In the genomic region with DNA sequence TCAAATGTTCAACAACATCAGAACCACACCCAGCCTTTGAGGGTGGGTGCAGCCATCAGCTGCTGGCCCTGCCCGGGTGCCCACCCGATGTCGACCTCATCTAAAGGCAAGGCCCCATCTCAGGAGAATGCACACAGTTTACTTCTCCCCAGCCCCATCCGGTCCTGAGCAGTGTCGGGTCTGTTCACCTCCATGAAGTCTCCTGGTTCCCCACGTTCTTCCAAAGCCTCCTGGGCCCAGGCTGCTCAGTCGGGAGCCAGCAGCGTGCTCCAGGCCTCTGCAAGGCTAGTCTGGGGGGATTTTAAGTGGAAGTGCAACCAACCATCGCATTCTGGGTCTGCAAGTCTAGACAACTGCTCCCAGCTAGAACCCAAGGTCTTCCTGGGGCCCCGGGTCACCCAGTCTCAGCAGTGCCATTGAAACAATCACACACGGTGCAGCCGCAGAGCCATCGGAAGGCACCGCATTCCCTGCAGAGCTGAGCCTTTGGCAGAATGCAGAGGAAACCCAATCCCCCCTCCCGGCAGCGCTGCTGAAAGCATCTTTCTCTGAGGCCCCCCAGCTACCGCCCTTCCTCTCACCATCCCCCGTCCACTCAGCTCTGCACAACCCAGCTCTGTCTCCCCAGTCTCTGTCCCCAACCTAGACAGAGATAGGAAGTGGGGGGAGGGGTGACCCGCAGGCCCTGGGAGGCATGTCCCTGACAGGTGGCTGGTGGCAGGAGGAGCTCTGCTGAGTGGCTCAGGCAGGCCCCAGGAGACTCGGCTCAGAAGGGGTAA, we compare ENCODE assay signal across 9 cellular contexts. TPM values are rescaled to one million over a fixed set of nuclear protein-coding genes. Genes with fewer than 3 reads are reported as not detected.
DNase-seq lines count a peak whose midpoint lies in the region; ATAC-seq and TF ChIP-seq lines count a peak whose summit lies in the region.
"Had no signal": no experiment of that assay in that cellular context is flagged by ENCODE, and none has a peak within 500 bp of the region (broad histone marks: within the 10 kb centered on the region; RNA-seq: fewer than 3 reads in every experiment).

No MANE protein-coding gene starts in this region.

- H4K20me1 ChIP-seq in OCI-LY3 (ENCODE audit: insufficient read depth, low read length), result no peaks in the 10 kb centered on the region

- ATAC-seq in HG02759 (IDR thresholded peaks at IDR 0.05; ENCODE audit: unreplicated experiment), result peak; percentile 72
- no peak for ATAC-seq in GM18867 (IDR thresholded peaks at IDR 0.05; ENCODE audit: unreplicated experiment)

- H2AFZ ChIP-seq in OCI-LY3 (ENCODE audit: low read depth, low read length), result no peak overlapping the region

- peaks cover 30% of the 10 kb centered on the region for H3K4me1 ChIP-seq in OCI-LY3 (ENCODE audit: low read length)

- intact Hi-C loops in activated CD4-positive, alpha-beta memory T cell treated with anti-CD3 and anti-CD28 coated beads for 36 hours (cut with micrococcal nuclease), result no loop called here

- H3K27me3 Mint-ChIP-seq in activated CD4-positive, alpha-beta memory T cell treated with anti-CD3 and anti-CD28 coated beads for 36 hours, result no peaks in the 10 kb centered on the region
- H3K27me3 Mint-ChIP-seq in activated CD4-positive, alpha-beta memory T cell treated with anti-CD3 and anti-CD28 coated beads, Interleukin-2, amount 10 ng/mL, durations not matched to agents 7 days and 5 days, result peaks cover 5% of the 10 kb centered on the region
- H3K27me3 Mint-ChIP-seq in osteocyte (ENCODE audit: unreplicated experiment), result peaks cover 3% of the 10 kb centered on the region

- no peaks in the 10 kb centered on the region for H3K36me3 ChIP-seq in OCI-LY3 (replicated peaks; ENCODE audit: low read depth, low read length)

- peak; percentile 26 for DNase-seq in activated CD4-positive, alpha-beta memory T cell treated with anti-CD3 and anti-CD28 coated beads for 36 hours
- DNase-seq in activated CD4-positive, alpha-beta memory T cell treated with anti-CD3 and anti-CD28 coated beads, Interleukin-2, amount 10 ng/mL, durations not matched to agents 7 days and 5 days, result no peak
- DNase-seq in osteocyte (ENCODE audit: extremely low spot score, unreplicated experiment) (peak; percentile 75), AML-193 (lab: John Stamatoyannopoulos, UW) (no peak), NCI-H226 (no peak)

- peaks cover 7% of the 10 kb centered on the region for H3K9me3 Mint-ChIP-seq in activated CD4-positive, alpha-beta memory T cell treated with anti-CD3 and anti-CD28 coated beads for 36 hours
- peaks cover 4% of the 10 kb centered on the region for H3K9me3 Mint-ChIP-seq in activated CD4-positive, alpha-beta memory T cell treated with anti-CD3 and anti-CD28 coated beads, Interleukin-2, amount 10 ng/mL, durations not matched to agents 7 days and 5 days
- H3K9me3 Mint-ChIP-seq in osteocyte (ENCODE audit: unreplicated experiment), result peaks cover 16% of the 10 kb centered on the region

- no peak overlapping the region for H3K4me3 ChIP-seq in OCI-LY3 (ENCODE audit: low read length)

- no peaks in the 10 kb centered on the region for H3K27me3 ChIP-seq in OCI-LY3 (ENCODE audit: low read depth, low read length)

- POLR2A ChIA-PET in activated CD4-positive, alpha-beta memory T cell treated with anti-CD3 and anti-CD28 coated beads for 36 hours (lab: Charles Lee), result no interaction called here
- POLR2A ChIA-PET in activated CD4-positive, alpha-beta memory T cell treated with anti-CD3 and anti-CD28 coated beads, Interleukin-2, amount 10 ng/mL, durations not matched to agents 7 days and 5 days (lab: Charles Lee), result no interaction called here

- H3K27ac ChIP-seq in OCI-LY3 (ENCODE audit: low read length), result no peak overlapping the region

- H3K27ac Mint-ChIP-seq in activated CD4-positive, alpha-beta memory T cell treated with anti-CD3 and anti-CD28 coated beads for 36 hours, result no peak overlapping the region
- no peak overlapping the region for H3K27ac Mint-ChIP-seq in activated CD4-positive, alpha-beta memory T cell treated with anti-CD3 and anti-CD28 coated beads, Interleukin-2, amount 10 ng/mL, durations not matched to agents 7 days and 5 days
- no peak overlapping the region for H3K27ac Mint-ChIP-seq in osteocyte (ENCODE audit: unreplicated experiment)
- H3K27ac Mint-ChIP-seq: T-helper 1 cell treated with Interleukin-12 subunit alpha and Interleukin-12 subunit beta and Interleukin-4 antibody, amounts not matched to agents 30 μg/mL and 1 μg/mL, for 36 hours had no signal

- H3K9ac ChIP-seq in OCI-LY3 (ENCODE audit: low read length), result no peak overlapping the region

- H3K4me1 Mint-ChIP-seq in activated CD4-positive, alpha-beta memory T cell treated with anti-CD3 and anti-CD28 coated beads for 36 hours (ENCODE audit: low read depth), result peaks cover 3% of the 10 kb centered on the region
- peaks cover 2% of the 10 kb centered on the region for H3K4me1 Mint-ChIP-seq in activated CD4-positive, alpha-beta memory T cell treated with anti-CD3 and anti-CD28 coated beads, Interleukin-2, amount 10 ng/mL, durations not matched to agents 7 days and 5 days
- peaks cover 11% of the 10 kb centered on the region for H3K4me1 Mint-ChIP-seq in osteocyte (ENCODE audit: unreplicated experiment)

- H3K9me3 ChIP-seq in OCI-LY3 (ENCODE audit: insufficient read depth, low read length), result no peaks in the 10 kb centered on the region; the same call in 1 of the 2 replicates

- no peak for TF ChIP-seq CTCF in OCI-LY3 (IDR thresholded peaks at IDR 0.05; ENCODE audit: low read depth, low read length)
- TF ChIP-seq CTCF in osteocyte (IDR thresholded peaks at IDR 0.05), result no peak

- H3K4me3 Mint-ChIP-seq in activated CD4-positive, alpha-beta memory T cell treated with anti-CD3 and anti-CD28 coated beads for 36 hours, result no peak overlapping the region
- no peak overlapping the region for H3K4me3 Mint-ChIP-seq in activated CD4-positive, alpha-beta memory T cell treated with anti-CD3 and anti-CD28 coated beads, Interleukin-2, amount 10 ng/mL, durations not matched to agents 7 days and 5 days
- H3K4me3 Mint-ChIP-seq in osteocyte (ENCODE audit: unreplicated experiment), result no peak overlapping the region
- H3K4me3 Mint-ChIP-seq: T-helper 1 cell treated with Interleukin-12 subunit alpha and Interleukin-12 subunit beta and Interleukin-4 antibody, amounts not matched to agents 30 μg/mL and 1 μg/mL, for 36 hours had no signal

- H3K36me3 Mint-ChIP-seq in activated CD4-positive, alpha-beta memory T cell treated with anti-CD3 and anti-CD28 coated beads for 36 hours, result peaks cover 2% of the 10 kb centered on the region
- no peaks in the 10 kb centered on the region for H3K36me3 Mint-ChIP-seq in activated CD4-positive, alpha-beta memory T cell treated with anti-CD3 and anti-CD28 coated beads, Interleukin-2, amount 10 ng/mL, durations not matched to agents 7 days and 5 days (ENCODE audit: low read depth)
- H3K36me3 Mint-ChIP-seq in osteocyte (ENCODE audit: unreplicated experiment), result peaks cover 6% of the 10 kb centered on the region

- CTCF ChIA-PET in activated CD4-positive, alpha-beta memory T cell treated with anti-CD3 and anti-CD28 coated beads for 36 hours (lab: Charles Lee), result no interaction called here
- CTCF ChIA-PET in activated CD4-positive, alpha-beta memory T cell treated with anti-CD3 and anti-CD28 coated beads, Interleukin-2, amount 10 ng/mL, durations not matched to agents 7 days and 5 days (lab: Charles Lee), result interaction anchor here (0.7 kb wide), 1 partner anchor 493 kb away, joined by 5 read pairs; no protein-coding TSS in a partner anchor

- no peaks in the 10 kb centered on the region for H3K79me2 ChIP-seq in OCI-LY3 (ENCODE audit: low read length)

- peak overlapping the region; percentile 100 for H3K4me2 ChIP-seq in OCI-LY3 (ENCODE audit: low read length)

RNA-seq across cellular contexts. Expression of gene ESPNL, which starts 8.5 kb away (rescaled TPM):
- total RNA-seq in activated CD4-positive, alpha-beta memory T cell treated with anti-CD3 and anti-CD28 coated beads for 36 hours, result under 1 TPM; 0.12 to 0.14 TPM
- under 1 TPM; 0.05 to 0.18 TPM for total RNA-seq in activated CD4-positive, alpha-beta memory T cell treated with anti-CD3 and anti-CD28 coated beads, Interleukin-2, amount 10 ng/mL, durations not matched to agents 7 days and 5 days
- not detected in 2 replicates for total RNA-seq in osteocyte

RNA-seq across cellular contexts. Expression of gene KLHL30, which starts 29.9 kb away (rescaled TPM):
- total RNA-seq in activated CD4-positive, alpha-beta memory T cell treated with anti-CD3 and anti-CD28 coated beads for 36 hours, result not detected
- total RNA-seq in activated CD4-positive, alpha-beta memory T cell treated with anti-CD3 and anti-CD28 coated beads, Interleukin-2, amount 10 ng/mL, durations not matched to agents 7 days and 5 days, result not detected
- total RNA-seq in osteocyte, result 1.0 and 1.2 TPM in 2 replicates

RNA-seq across cellular contexts. Expression of gene SCLY, which starts 47.8 kb away (rescaled TPM):
- 10 to 100 TPM; 47.9 to 51.8 TPM for total RNA-seq in activated CD4-positive, alpha-beta memory T cell treated with anti-CD3 and anti-CD28 coated beads for 36 hours
- total RNA-seq in activated CD4-positive, alpha-beta memory T cell treated with anti-CD3 and anti-CD28 coated beads, Interleukin-2, amount 10 ng/mL, durations not matched to agents 7 days and 5 days, result 10 to 100 TPM; 22.0 to 22.6 TPM
- total RNA-seq in osteocyte, result 22.1 and 22.5 TPM in 2 replicates

RNA-seq across cellular contexts. Expression of gene ERFE, which starts 50.2 kb away (rescaled TPM):
- not detected for total RNA-seq in activated CD4-positive, alpha-beta memory T cell treated with anti-CD3 and anti-CD28 coated beads for 36 hours
- not detected for total RNA-seq in activated CD4-positive, alpha-beta memory T cell treated with anti-CD3 and anti-CD28 coated beads, Interleukin-2, amount 10 ng/mL, durations not matched to agents 7 days and 5 days
- 1.0 and 1.2 TPM in 2 replicates for total RNA-seq in osteocyte

Comparison
In these comparisons a context has a peak if more than half of its experiments do, and no peak if none do; other contexts are left out.
1. DNase-seq: peak in activated CD4-positive, alpha-beta memory T cell treated with anti-CD3 and anti-CD28 coated beads for 36 hours (single experiment) and osteocyte (single experiment); none in activated CD4-positive, alpha-beta memory T cell treated with anti-CD3 and anti-CD28 coated beads, Interleukin-2, amount 10 ng/mL, durations not matched to agents 7 days and 5 days (single experiment), AML-193 (0 of 2) and NCI-H226 (single experiment).